13 cellular contexts compared by ENCODE assay signal in genomic region chr2:224524657-224525056, GRCh38.
DNase-seq lines count a peak whose midpoint lies in the region; ATAC-seq and TF ChIP-seq lines count a peak whose summit lies in the region.
"Had no signal": no experiment of that assay in that cellular context is flagged by ENCODE, and none has a peak within 500 bp of the region (broad histone marks: within the 10 kb centered on the region; RNA-seq: fewer than 3 reads in every experiment).

No MANE protein-coding gene starts in this region.

- DNase-seq in activated CD4-positive, alpha-beta T cell treated with anti-CD3 and anti-CD28 coated beads for 36 hours, result no peak
- no peak for DNase-seq in activated CD4-positive, alpha-beta T cell treated with anti-CD3 and anti-CD28 coated beads for 48 hours
- DNase-seq in neural progenitor cell (ENCODE audit: low spot score) (no peak), CD1c-positive myeloid dendritic cell (ENCODE audit: extremely low spot score) (no peak), OCI-M2 (lab: John Stamatoyannopoulos, UW; ENCODE audit: unreplicated experiment) (no peak), body of pancreas (no peak)
- DNase-seq: 8988T, NCI-H2081 treated with DMSO at 0.1 percent for 48 hours, NCI-H82, SHP77 treated with DMSO at 0.1 percent for 48 hours had no signal

- peak overlapping the region; percentile 50 for H3K4me3 Mint-ChIP-seq in activated CD4-positive, alpha-beta T cell treated with anti-CD3 and anti-CD28 coated beads for 36 hours
- H3K4me3 Mint-ChIP-seq in IgD-negative memory B cell (peak overlapping the region; percentile 46 to 82 (median 76)), neural progenitor cell (no peak overlapping the region)
- H3K4me3 Mint-ChIP-seq in activated naive CD8-positive, alpha-beta T cell, result peak overlapping the region; percentile 51

- H2AFZ ChIP-seq in neural progenitor cell (replicated peaks), result no peak overlapping the region

- peaks cover 4% of the 10 kb centered on the region for H3F3A ChIP-seq in neural progenitor cell (ENCODE audit: low read depth)

- H3K9me3 ChIP-seq in neural progenitor cell (ENCODE audit: low read depth), result no peaks in the 10 kb centered on the region
- no peaks in the 10 kb centered on the region for H3K9me3 ChIP-seq in body of pancreas
- H3K9me3 ChIP-seq: thoracic aorta had no signal

- TF ChIP-seq POLR2A in body of pancreas (IDR thresholded peaks at IDR 0.05), result no peak

- no peak overlapping the region for H3K4me3 ChIP-seq in neural progenitor cell
- H3K4me3 ChIP-seq in body of pancreas, result no peak overlapping the region
- H3K4me3 ChIP-seq: thoracic aorta had no signal

- no peak overlapping the region for H3K4me2 ChIP-seq in neural progenitor cell

- peaks cover 34% of the 10 kb centered on the region for H4K20me1 ChIP-seq in neural progenitor cell (ENCODE audit: low read depth)

- WGBS in body of pancreas, 2 donors, result 89 to 95% methylated on average over 2 of the region's 2 CpGs

- no peaks in the 10 kb centered on the region for H3K9me3 Mint-ChIP-seq in activated CD4-positive, alpha-beta T cell treated with anti-CD3 and anti-CD28 coated beads for 36 hours (ENCODE audit: low read depth)
- H3K9me3 Mint-ChIP-seq in IgD-negative memory B cell (no peaks in the 10 kb centered on the region), neural progenitor cell (peaks cover 6% of the 10 kb centered on the region)
- no peaks in the 10 kb centered on the region for H3K9me3 Mint-ChIP-seq in activated naive CD8-positive, alpha-beta T cell (ENCODE audit: low read depth)

- H3K27me3 ChIP-seq in neural progenitor cell, result no peaks in the 10 kb centered on the region
- H3K27me3 ChIP-seq in body of pancreas, result no peaks in the 10 kb centered on the region

- TF ChIP-seq CTCF in neural progenitor cell (IDR thresholded peaks at IDR 0.05), result no peak
- TF ChIP-seq CTCF in body of pancreas (IDR thresholded peaks at IDR 0.05), result no peak

- POLR2A ChIA-PET in activated CD4-positive, alpha-beta T cell treated with anti-CD3 and anti-CD28 coated beads for 36 hours (lab: Charles Lee), result interaction anchor here (0.7 kb wide), 1 partner anchor 521 kb away, joined by 3 read pairs; no protein-coding TSS in a partner anchor

- H3K4me1 ChIP-seq in neural progenitor cell (peaks cover 14% of the 10 kb centered on the region), body of pancreas (peaks cover 34% of the 10 kb centered on the region)

- CTCF ChIA-PET in activated CD4-positive, alpha-beta T cell treated with anti-CD3 and anti-CD28 coated beads for 36 hours (lab: Charles Lee), result interaction anchor here (1.3 kb wide), 1 partner anchor 13 kb away, joined by 3 read pairs; no protein-coding TSS in a partner anchor

- peaks cover 99% of the 10 kb centered on the region for H3K79me2 ChIP-seq in neural progenitor cell (ENCODE audit: low read depth)

- no peaks in the 10 kb centered on the region for H3K36me3 ChIP-seq in neural progenitor cell
- H3K36me3 ChIP-seq in body of pancreas (replicated peaks in 1 of 2; ENCODE audit: insufficient read depth in 1 of 2, low read depth in 2 of 2), result no peaks in the 10 kb centered on the region
- H3K36me3 ChIP-seq: thoracic aorta had no signal

- H3K4me1 Mint-ChIP-seq in activated CD4-positive, alpha-beta T cell treated with anti-CD3 and anti-CD28 coated beads for 36 hours, result peaks cover 74% of the 10 kb centered on the region
- H3K4me1 Mint-ChIP-seq in IgD-negative memory B cell (peaks cover 49 to 70% (median 69%) of the 10 kb centered on the region in 3 donors), neural progenitor cell (peaks cover 14% of the 10 kb centered on the region)
- H3K4me1 Mint-ChIP-seq in activated naive CD8-positive, alpha-beta T cell (ENCODE audit: low read depth), result peaks cover 71% of the 10 kb centered on the region

- H3K27me3 Mint-ChIP-seq in activated CD4-positive, alpha-beta T cell treated with anti-CD3 and anti-CD28 coated beads for 36 hours, result no peaks in the 10 kb centered on the region
- H3K27me3 Mint-ChIP-seq in IgD-negative memory B cell (no peaks in the 10 kb centered on the region), neural progenitor cell (ENCODE audit: insufficient read depth, low read depth) (no peaks in the 10 kb centered on the region)
- H3K27me3 Mint-ChIP-seq in activated naive CD8-positive, alpha-beta T cell, result no peaks in the 10 kb centered on the region

- H3K27ac ChIP-seq in neural progenitor cell (peak overlapping the region; percentile 31), body of pancreas (no peak overlapping the region)
- H3K27ac ChIP-seq: thoracic aorta had no signal

- peaks cover 18% of the 10 kb centered on the region for H3K36me3 Mint-ChIP-seq in activated CD4-positive, alpha-beta T cell treated with anti-CD3 and anti-CD28 coated beads for 36 hours (ENCODE audit: low read depth)
- H3K36me3 Mint-ChIP-seq in IgD-negative memory B cell (peaks cover 4% of the 10 kb centered on the region), neural progenitor cell (peaks cover 49% of the 10 kb centered on the region)
- peaks cover 2% of the 10 kb centered on the region for H3K36me3 Mint-ChIP-seq in activated naive CD8-positive, alpha-beta T cell

- peak overlapping the region; percentile 84 for H3K27ac Mint-ChIP-seq in activated CD4-positive, alpha-beta T cell treated with anti-CD3 and anti-CD28 coated beads for 36 hours
- peak overlapping the region; percentile 46 to 94 (median 70) for H3K27ac Mint-ChIP-seq in IgD-negative memory B cell
- peak overlapping the region; percentile 72 for H3K27ac Mint-ChIP-seq in activated naive CD8-positive, alpha-beta T cell
- H3K27ac Mint-ChIP-seq in neural progenitor cell, result no peak overlapping the region

- no peak overlapping the region for H3K9ac ChIP-seq in neural progenitor cell

- intact Hi-C loops in activated CD4-positive, alpha-beta T cell treated with anti-CD3 and anti-CD28 coated beads for 36 hours (cut with DNase I, micrococcal nuclease), result loop anchor here (2.0 to 5.0 kb wide), 2 partner anchors 36 to 38 kb away; no protein-coding TSS in a partner anchor
- intact Hi-C loops in body of pancreas (cut with DNase I), result no loop called here

- no peak for ATAC-seq in activated CD4-positive, alpha-beta T cell treated with anti-CD3 and anti-CD28 coated beads for 36 hours
- ATAC-seq in body of pancreas, result no peak
